In the genomic region with DNA sequence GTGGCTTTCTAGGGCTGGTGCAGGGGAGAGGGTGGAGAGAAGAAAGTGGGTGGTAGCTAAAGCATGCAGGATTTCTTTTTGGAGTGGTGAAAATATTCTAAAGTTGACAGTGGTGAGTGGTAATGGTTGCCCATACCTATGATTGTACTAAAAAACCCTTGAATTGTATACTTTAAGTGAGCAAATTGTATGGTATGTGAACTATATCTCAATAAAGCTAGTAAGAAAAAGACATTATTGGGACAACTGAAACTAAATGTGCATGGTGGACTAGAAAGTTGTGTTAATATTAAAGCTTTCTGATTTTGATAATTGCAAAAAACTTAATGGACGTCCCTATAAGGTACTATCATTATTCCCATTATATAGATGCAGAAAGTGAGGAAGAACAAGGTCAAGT, we compare ENCODE assay signal across 1 cellular context.
TF ChIP-seq lines count a peak whose summit lies in the region.

No MANE protein-coding gene starts in this region.

TF ChIP-seq in IMR-90, 13 proteins besides CTCF, POLR2A, EP300 and RAD21 (continued from another document):
- TF ChIP-seq MAFK (IDR thresholded peaks at IDR 0.05; ENCODE audit: low read depth, low read length): no peak
- TF ChIP-seq, protein P1, sequence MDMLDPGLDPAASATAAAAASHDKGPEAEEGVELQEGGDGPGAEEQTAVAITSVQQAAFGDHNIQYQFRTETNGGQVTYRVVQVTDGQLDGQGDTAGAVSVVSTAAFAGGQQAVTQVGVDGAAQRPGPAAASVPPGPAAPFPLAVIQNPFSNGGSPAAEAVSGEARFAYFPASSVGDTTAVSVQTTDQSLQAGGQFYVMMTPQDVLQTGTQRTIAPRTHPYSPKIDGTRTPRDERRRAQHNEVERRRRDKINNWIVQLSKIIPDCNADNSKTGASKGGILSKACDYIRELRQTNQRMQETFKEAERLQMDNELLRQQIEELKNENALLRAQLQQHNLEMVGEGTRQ (IDR thresholded peaks at IDR 0.05; ENCODE audit: low read depth, low read length): no peak
- TF ChIP-seq, protein P2, sequence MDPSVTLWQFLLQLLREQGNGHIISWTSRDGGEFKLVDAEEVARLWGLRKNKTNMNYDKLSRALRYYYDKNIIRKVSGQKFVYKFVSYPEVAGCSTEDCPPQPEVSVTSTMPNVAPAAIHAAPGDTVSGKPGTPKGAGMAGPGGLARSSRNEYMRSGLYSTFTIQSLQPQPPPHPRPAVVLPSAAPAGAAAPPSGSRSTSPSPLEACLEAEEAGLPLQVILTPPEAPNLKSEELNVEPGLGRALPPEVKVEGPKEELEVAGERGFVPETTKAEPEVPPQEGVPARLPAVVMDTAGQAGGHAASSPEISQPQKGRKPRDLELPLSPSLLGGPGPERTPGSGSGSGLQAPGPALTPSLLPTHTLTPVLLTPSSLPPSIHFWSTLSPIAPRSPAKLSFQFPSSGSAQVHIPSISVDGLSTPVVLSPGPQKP (IDR thresholded peaks at IDR 0.05; ENCODE audit: borderline replicate concordance, low read depth, low read length): no peak
- TF ChIP-seq MAZ (IDR thresholded peaks at IDR 0.05; ENCODE audit: borderline replicate concordance, low read depth, low read length): no peak
